1 cellular context compared by ENCODE assay signal in genomic region chr1:22976127-22976460, GRCh38.
TF ChIP-seq lines count a peak whose summit lies in the region.

No MANE protein-coding gene starts in this region.

TF ChIP-seq in H1, 55 proteins besides CTCF, POLR2A, EP300 and RAD21:
- TF ChIP-seq MAFK (IDR thresholded peaks at IDR 0.05; ENCODE audit: low read depth, low read length) (0 out of 2 replicates have a peak, but pooled peaks have one; percentile 20), RNF2 (IDR thresholded peaks at IDR 0.05; ENCODE audit: borderline replicate concordance, low read depth, low read length, missing control alignments, poor library complexity, severe bottlenecking) (no peak)
